9 cellular contexts compared by ENCODE assay signal in genomic region chr2:230738391-230738811, GRCh38. TPM values are rescaled to one million over a fixed set of nuclear protein-coding genes. Genes with fewer than 3 reads are reported as not detected.
DNase-seq lines count a peak whose midpoint lies in the region; ATAC-seq and TF ChIP-seq lines count a peak whose summit lies in the region.
"Had no signal": no experiment of that assay in that cellular context is flagged by ENCODE, and none has a peak within 500 bp of the region (broad histone marks: within the 10 kb centered on the region; RNA-seq: fewer than 3 reads in every experiment).

No MANE protein-coding gene starts in this region.

- DNase-seq in activated naive CD4-positive, alpha-beta T cell treated with anti-CD3 and anti-CD28 coated beads, Interleukin-2, amount 50 U/mL, for 16 hours: no peak
- no peak for DNase-seq in activated naive CD8-positive, alpha-beta T cell treated with anti-CD3 and anti-CD28 coated beads for 36 hours
- DNase-seq in left lung (no peak), putamen (ENCODE audit: low spot score) (no peak), UCSD-AML1 (lab: John Stamatoyannopoulos, UW; ENCODE audit: unreplicated experiment) (no peak)

- peaks cover 81% of the 10 kb centered on the region for H3K4me1 Mint-ChIP-seq in activated naive CD4-positive, alpha-beta T cell treated with anti-CD3 and anti-CD28 coated beads, Interleukin-2, amount 50 U/mL, for 24 hours
- peaks cover 63% of the 10 kb centered on the region for H3K4me1 Mint-ChIP-seq in activated naive CD8-positive, alpha-beta T cell treated with anti-CD3 and anti-CD28 coated beads for 36 hours

- no peaks in the 10 kb centered on the region for H3K9me3 Mint-ChIP-seq in activated naive CD4-positive, alpha-beta T cell treated with anti-CD3 and anti-CD28 coated beads, Interleukin-2, amount 50 U/mL, for 24 hours
- H3K9me3 Mint-ChIP-seq in activated naive CD8-positive, alpha-beta T cell treated with anti-CD3 and anti-CD28 coated beads for 36 hours: no peaks in the 10 kb centered on the region

- no peaks in the 10 kb centered on the region for H3K9me3 ChIP-seq in left lung
- H3K9me3 ChIP-seq: mucosa of descending colon had no signal

- ATAC-seq in left lung (peak; percentile 63), HG03095 (IDR thresholded peaks at IDR 0.05; ENCODE audit: unreplicated experiment) (no peak)

- H3K27me3 Mint-ChIP-seq in activated naive CD4-positive, alpha-beta T cell treated with anti-CD3 and anti-CD28 coated beads, Interleukin-2, amount 50 U/mL, for 24 hours: no peaks in the 10 kb centered on the region
- H3K27me3 Mint-ChIP-seq in activated naive CD8-positive, alpha-beta T cell treated with anti-CD3 and anti-CD28 coated beads for 36 hours: no peaks in the 10 kb centered on the region

- intact Hi-C loops in left lung (cut with DNase I): no loop called here

- H3K36me3 ChIP-seq in left lung: peaks cover 0 to 11% of the 10 kb centered on the region in 2 donors
- no peaks in the 10 kb centered on the region for H3K36me3 ChIP-seq in urinary bladder (ENCODE audit: insufficient read depth)

- peaks cover 9% of the 10 kb centered on the region for H3K36me3 Mint-ChIP-seq in activated naive CD4-positive, alpha-beta T cell treated with anti-CD3 and anti-CD28 coated beads, Interleukin-2, amount 50 U/mL, for 24 hours
- peaks cover 57% of the 10 kb centered on the region for H3K36me3 Mint-ChIP-seq in activated naive CD8-positive, alpha-beta T cell treated with anti-CD3 and anti-CD28 coated beads for 36 hours

- no peak for TF ChIP-seq CTCF in left lung (IDR thresholded peaks at IDR 0.05)

- H3K4me1 ChIP-seq in left lung (peaks cover 24 to 55% of the 10 kb centered on the region in 2 donors), urinary bladder (ENCODE audit: insufficient read depth) (peaks cover 2% of the 10 kb centered on the region)

- H3K4me3 ChIP-seq in left lung: no peak overlapping the region
- H3K4me3 ChIP-seq in urinary bladder (ENCODE audit: low read depth, low read length): no peak overlapping the region
- H3K4me3 ChIP-seq: mucosa of descending colon had no signal

- H3K4me3 Mint-ChIP-seq in activated naive CD4-positive, alpha-beta T cell treated with anti-CD3 and anti-CD28 coated beads, Interleukin-2, amount 50 U/mL, for 24 hours: peak overlapping the region; percentile 37
- H3K4me3 Mint-ChIP-seq in activated naive CD8-positive, alpha-beta T cell treated with anti-CD3 and anti-CD28 coated beads for 36 hours: no peak overlapping the region

- WGBS in urinary bladder: 14% methylated on average over 1 of the region's 1 CpG

- peak overlapping the region; percentile 84 for H3K27ac Mint-ChIP-seq in activated naive CD4-positive, alpha-beta T cell treated with anti-CD3 and anti-CD28 coated beads, Interleukin-2, amount 50 U/mL, for 24 hours
- H3K27ac Mint-ChIP-seq in activated naive CD8-positive, alpha-beta T cell treated with anti-CD3 and anti-CD28 coated beads for 36 hours: peak overlapping the region; percentile 55

- no peaks in the 10 kb centered on the region for H3K27me3 ChIP-seq in left lung

- peak overlapping the region; percentile 63 for H3K27ac ChIP-seq in left lung
- H3K27ac ChIP-seq in urinary bladder (ENCODE audit: low read depth): peak overlapping the region; percentile 16

RNA-seq across cellular contexts. Expression of gene CAB39, which starts 25.8 kb away (rescaled TPM):
- total RNA-seq in activated naive CD8-positive, alpha-beta T cell treated with anti-CD3 and anti-CD28 coated beads for 36 hours: 100 to 1,000 TPM; 119 to 122 TPM
- total RNA-seq in left lung (10 to 100 TPM; 67.2 to 86.5 TPM), urinary bladder (90.5 TPM)
- 42.9 TPM for polyA plus RNA-seq in urinary bladder
